In the genomic region with DNA sequence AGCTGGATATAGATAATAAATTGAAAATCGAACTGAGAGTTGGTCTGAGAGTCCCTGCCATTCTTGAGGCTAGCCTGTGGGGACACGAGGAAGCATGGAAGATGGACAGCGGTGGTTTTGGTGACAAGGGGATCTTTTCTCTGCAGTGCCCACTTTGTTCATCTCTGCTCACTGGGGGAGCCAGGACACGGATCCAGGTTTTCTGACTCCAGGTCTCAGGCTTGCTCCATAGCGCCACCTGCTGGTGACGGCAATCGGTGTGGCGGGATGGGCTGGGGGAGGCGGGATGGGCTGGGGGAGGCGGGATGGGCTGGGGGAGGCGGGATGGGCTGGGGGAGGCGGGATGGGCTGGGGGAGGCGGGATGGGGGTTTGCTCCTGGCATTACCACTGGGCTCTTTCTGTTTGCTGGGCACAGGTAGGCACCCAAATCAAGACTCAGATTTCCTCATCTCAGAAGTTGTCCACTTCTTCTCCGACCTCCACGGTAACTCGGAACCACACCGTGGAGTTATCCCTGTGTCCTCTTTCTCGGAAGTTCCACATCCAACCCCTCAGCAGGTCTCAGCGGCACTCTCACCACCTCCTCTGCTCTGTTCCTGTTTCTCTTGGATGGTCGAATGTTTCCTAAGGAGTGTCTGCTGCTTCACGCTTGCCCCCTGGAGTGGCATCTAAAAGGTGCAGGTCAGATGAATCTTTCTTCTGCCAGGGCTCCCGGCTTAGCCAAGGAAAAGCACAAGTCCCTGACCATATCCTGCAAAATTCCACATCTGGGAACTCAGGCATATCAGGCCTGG, we compare ENCODE assay signal across 9 cellular contexts.
DNase-seq lines count a peak whose midpoint lies in the region; ATAC-seq and TF ChIP-seq lines count a peak whose summit lies in the region.
"Had no signal": no experiment of that assay in that cellular context is flagged by ENCODE, and none has a peak within 500 bp of the region (broad histone marks: within the 10 kb centered on the region; RNA-seq: fewer than 3 reads in every experiment).

No MANE protein-coding gene starts in this region.

- H3K9me3 Mint-ChIP-seq in type B pancreatic cell = no peaks in the 10 kb centered on the region
- H3K9me3 Mint-ChIP-seq: CD8-positive, alpha-beta T cell had no signal

- no peak overlapping the region for H3K4me3 Mint-ChIP-seq in type B pancreatic cell
- H3K4me3 Mint-ChIP-seq: CD8-positive, alpha-beta T cell had no signal

- H3K27ac ChIP-seq in foreskin keratinocyte = no peak overlapping the region

- no peak for ATAC-seq in foreskin keratinocyte
- ATAC-seq in GM21526 (IDR thresholded peaks at IDR 0.05; ENCODE audit: low FRiP score, unreplicated experiment) = no peak
- no peak for ATAC-seq in HG03045 (IDR thresholded peaks at IDR 0.05; ENCODE audit: unreplicated experiment)
- no peak for ATAC-seq in HG03342 (IDR thresholded peaks at IDR 0.05; ENCODE audit: unreplicated experiment)
- ATAC-seq: CD8-positive, alpha-beta T cell had no signal

- no peaks in the 10 kb centered on the region for H3K36me3 Mint-ChIP-seq in type B pancreatic cell
- H3K36me3 Mint-ChIP-seq: CD8-positive, alpha-beta T cell had no signal

- H3K4me1 Mint-ChIP-seq in type B pancreatic cell (ENCODE audit: unreplicated experiment) = peaks cover 3% of the 10 kb centered on the region

- H3K27ac Mint-ChIP-seq in type B pancreatic cell = no peak overlapping the region
- H3K27ac Mint-ChIP-seq: CD8-positive, alpha-beta T cell had no signal

- no peaks in the 10 kb centered on the region for H3K4me1 ChIP-seq in foreskin keratinocyte

- no peaks in the 10 kb centered on the region for H3K27me3 ChIP-seq in foreskin keratinocyte

- TF ChIP-seq CTCF in foreskin keratinocyte (conservative IDR thresholded peaks at IDR 0.05) (peak; percentile 37), type B pancreatic cell (conservative IDR thresholded peaks at IDR 0.05) (peak; percentile 57)

- peak; percentile 26 for DNase-seq in activated naive CD4-positive, alpha-beta T cell treated with Interleukin-2 at 50 U/mL for 16 hours
- DNase-seq in activated naive CD4-positive, alpha-beta T cell treated with anti-CD3 and anti-CD28 coated beads, Interleukin-2, amount 50 U/mL, for 16 hours = no peak
- DNase-seq in RPMI8226 (peak; percentile 51), foreskin keratinocyte (no peak), type B pancreatic cell (ENCODE audit: extremely low spot score, unreplicated experiment) (no peak)

- H3K27me3 Mint-ChIP-seq in type B pancreatic cell = peaks cover 30% of the 10 kb centered on the region

Comparison
In these comparisons a context has a peak if more than half of its experiments do, and no peak if none do; other contexts are left out.
1. DNase-seq: peak in activated naive CD4-positive, alpha-beta T cell treated with Interleukin-2 at 50 U/mL for 16 hours (single experiment) and RPMI8226 (single experiment); none in activated naive CD4-positive, alpha-beta T cell treated with anti-CD3 and anti-CD28 coated beads, Interleukin-2, amount 50 U/mL, for 16 hours (single experiment), foreskin keratinocyte (0 of 2) and type B pancreatic cell (single experiment).